ENCODE assay signal across 9 cellular contexts in genomic region chr1:156572663-156573018, GRCh38. TPM values are rescaled to one million over a fixed set of nuclear protein-coding genes. Genes with fewer than 3 reads are reported as not detected.
A peak's percentile ranks its signal among the peaks of the same experiment; 100 is the strongest.
DNase-seq lines count a peak whose midpoint lies in the region; ATAC-seq, FAIRE-seq and TF ChIP-seq lines count a peak whose summit lies in the region.
"Had no signal": no experiment of that assay in that cellular context is flagged by ENCODE, and none has a peak within 500 bp of the region (broad histone marks: within the 10 kb centered on the region; RNA-seq: fewer than 3 reads in every experiment).

No MANE protein-coding gene starts in this region.

- no peaks in the 10 kb centered on the region for H3K4me1 ChIP-seq in A673 (ENCODE audit: insufficient read depth, low read length, poor library complexity, severe bottlenecking)

- peaks cover 11% of the 10 kb centered on the region for H3K36me3 ChIP-seq in A673 (ENCODE audit: insufficient read depth, low read length, poor library complexity, severe bottlenecking)

- H3K27ac ChIP-seq in A673 (ENCODE audit: low read depth, low read length, poor library complexity, severe bottlenecking) = no peak overlapping the region

- H3K4me3 ChIP-seq in A673 (ENCODE audit: low read depth, low read length, poor library complexity, severe bottlenecking) (peak overlapping the region; percentile 80), HFF-Myc (replicated peaks; ENCODE audit: low read depth, low read length) (peak overlapping the region; percentile 55), astrocyte of the spinal cord (ENCODE audit: low read depth, low read length) (peak overlapping the region; percentile 73)

- no TSS peak for BruUV-seq in A673 (replicated peaks; lab: Mats Ljungman, UMichigan)

- no peak for TF ChIP-seq CTCF in A673 (conservative IDR thresholded peaks at IDR 0.05; ENCODE audit: low read depth, low read length)
- no peak for TF ChIP-seq CTCF in HFF-Myc (IDR thresholded peaks at IDR 0.05; ENCODE audit: low read depth, low read length, missing control alignments)
- no peak for TF ChIP-seq CTCF in astrocyte of the spinal cord (IDR thresholded peaks at IDR 0.05; ENCODE audit: low read depth, low read length)

- peak overlapping the region in 3 of 6 donors; percentile 21 to 89 (median 44) for H3K27ac Mint-ChIP-seq in naive B cell

- DNase-seq in A673 (ENCODE audit: low spot score) (no peak), HFF-Myc (ENCODE audit: extremely low read depth, low read depth) (no peak), astrocyte of the spinal cord (ENCODE audit: low read depth, low spot score) (no peak), naive B cell (no peak), NCI-H1417 treated with DMSO at 0.1 percent for 48 hours (lab: John Stamatoyannopoulos, UW) (no peak), DMS53 (lab: John Stamatoyannopoulos, UW) (no peak), GM12891 (ENCODE audit: insufficient read length, low spot score) (no peak)
- DNase-seq: cortex of kidney had no signal

- H3K27me3 ChIP-seq in A673 (replicated peaks; ENCODE audit: insufficient read depth, low read depth, low read length, poor library complexity) = no peaks in the 10 kb centered on the region

- peaks cover 0 to 7% of the 10 kb centered on the region in 2 donors for H3K36me3 Mint-ChIP-seq in naive B cell

- peaks cover 13 to 20% (median 16%) of the 10 kb centered on the region in 3 donors for H3K4me1 Mint-ChIP-seq in naive B cell

- CTCF ChIA-PET in A673 (lab: Charles Lee) = no interaction called here

- no peak for ATAC-seq in naive B cell (ENCODE audit: low read depth in 2 of 2)
- ATAC-seq in HG03108 (IDR thresholded peaks at IDR 0.05; ENCODE audit: unreplicated experiment) = no peak

- H3K4me3 Mint-ChIP-seq in naive B cell = peak overlapping the region; percentile 61 to 92 (median 88)

- TF ChIP-seq POLR2A in GM12891 (IDR thresholded peaks at IDR 0.05; ENCODE audit: low read depth, low read length) = no peak

- FAIRE-seq in GM12891 (lab: Jason Lieb, UNC) = no peak

- peaks cover 33 to 47% (median 42%) of the 10 kb centered on the region in 3 donors for H3K27me3 Mint-ChIP-seq in naive B cell

- no peaks in the 10 kb centered on the region for H3K9me3 ChIP-seq in A673 (ENCODE audit: low read depth, low read length, poor library complexity, severe bottlenecking)

- no peaks in the 10 kb centered on the region for H3K9me3 Mint-ChIP-seq in naive B cell

- intact Hi-C loops in A673 (cut with micrococcal nuclease; ENCODE audit: unreplicated experiment) = loop anchor here (5.0 kb wide), 1 partner anchor 90 kb away; no protein-coding TSS in a partner anchor

- POLR2A ChIA-PET in A673 (lab: Charles Lee; ENCODE audit: low non-redundant PET) = no interaction called here

- in situ Hi-C loops in astrocyte of the spinal cord (cut with HindIII; ENCODE audit: low sequenced_read_pairs) = no loop called here

TF ChIP-seq in GM12891, 5 proteins besides CTCF, POLR2A, EP300 and RAD21:
- TF ChIP-seq PAX5 (IDR thresholded peaks at IDR 0.05; ENCODE audit: insufficient read depth, low read length, severe bottlenecking) (no peak), POLR2AphosphoS5 (IDR thresholded peaks at IDR 0.05; ENCODE audit: low read depth, low read length) (no peak), TAF1 (IDR thresholded peaks at IDR 0.05; ENCODE audit: low read depth, low read length) (no peak), SPI1 (IDR thresholded peaks at IDR 0.05; ENCODE audit: low read depth, low read length) (no peak), POU2F2 (IDR thresholded peaks at IDR 0.05; ENCODE audit: low read depth, low read length) (no peak)

RNA-seq across cellular contexts. Expression of gene IQGAP3, which starts 0.3 kb away (rescaled TPM):
- total RNA-seq in A673 (2021) = 35.3 and 37.5 TPM in 2 replicates
- polyA plus RNA-seq in naive B cell (ENCODE audit: low read depth in 6 of 6) = not detected
- polyA plus RNA-seq in GM12891 (2012; ENCODE audit: low read depth, missing spikeins) = 5.1 TPM

RNA-seq across cellular contexts. Expression of gene TTC24, which starts 6.9 kb away (rescaled TPM):
- not detected in 2 replicates for total RNA-seq in A673 (2021)
- polyA plus RNA-seq in naive B cell (ENCODE audit: low read depth in 6 of 6) = 1 to 10 TPM in 5 of 6 donors, not detected in 1; 2.4 to 4.5 (median 3.2) TPM
- polyA plus RNA-seq in GM12891 (2012; ENCODE audit: low read depth, missing spikeins) = 3.5 TPM

RNA-seq across cellular contexts. Expression of gene NAXE, which starts 18.9 kb away (rescaled TPM):
- total RNA-seq in A673 (2021) = 125 and 138 TPM in 2 replicates
- 100 to 1,000 TPM in 5 of 6 donors, 10 to 100 TPM in 1; 97.6 to 177 (median 110) TPM for polyA plus RNA-seq in naive B cell (ENCODE audit: low read depth in 6 of 6)
- 60.1 TPM for polyA plus RNA-seq in GM12891 (2012; ENCODE audit: low read depth, missing spikeins)

RNA-seq across cellular contexts. Expression of gene GPATCH4, which starts 28.6 kb away (rescaled TPM):
- total RNA-seq in A673 (2021) = 66.8 and 84.2 TPM in 2 replicates
- polyA plus RNA-seq in naive B cell (ENCODE audit: low read depth in 6 of 6) = 10 to 100 TPM; 16.6 to 47.9 (median 28.7) TPM
- 33.6 TPM for polyA plus RNA-seq in GM12891 (2012; ENCODE audit: low read depth, missing spikeins)

RNA-seq across cellular contexts. Expression of gene HAPLN2, which starts 46.6 kb away (rescaled TPM):
- total RNA-seq in A673 (2021) = not detected in 2 replicates
- polyA plus RNA-seq in naive B cell (ENCODE audit: low read depth in 6 of 6) = not detected
- not detected for polyA plus RNA-seq in GM12891 (2012; ENCODE audit: low read depth, missing spikeins)
